Comparison of ENCODE assay signal across 8 cellular contexts in the genomic region with DNA sequence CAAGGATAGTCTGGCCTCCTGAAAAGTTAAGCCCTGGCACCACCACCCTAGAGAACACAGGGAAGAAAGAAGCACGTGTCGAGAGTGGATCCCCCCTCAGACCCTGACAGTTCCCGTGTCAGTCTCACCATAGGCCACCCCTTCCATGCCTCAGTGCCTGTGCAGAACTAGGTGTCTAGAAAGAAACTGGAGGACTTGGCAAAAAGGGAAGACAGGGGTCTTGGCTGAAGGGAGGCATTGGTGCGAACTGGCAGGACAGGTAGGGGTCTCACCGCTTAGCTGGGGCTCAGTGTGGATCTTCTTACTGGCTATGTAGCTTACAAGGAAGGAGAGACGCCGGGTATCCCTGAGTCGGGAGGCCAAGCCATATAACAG. TPM values are rescaled to one million over a fixed set of nuclear protein-coding genes. Genes with fewer than 3 reads are reported as not detected.
DNase-seq lines count a peak whose midpoint lies in the region; ATAC-seq, FAIRE-seq and TF ChIP-seq lines count a peak whose summit lies in the region.

No MANE protein-coding gene starts in this region.

- H3K27ac Mint-ChIP-seq in activated CD4-positive, alpha-beta T cell treated with anti-CD3 and anti-CD28 coated beads, Interleukin-2, amount 10 ng/mL, durations not matched to agents 24 days and 14 days, result peak overlapping the region; percentile 96

- no peaks in the 10 kb centered on the region for H3K27me3 Mint-ChIP-seq in activated CD4-positive, alpha-beta T cell treated with anti-CD3 and anti-CD28 coated beads, Interleukin-2, amount 10 ng/mL, durations not matched to agents 24 days and 14 days

- CTCF ChIA-PET in HepG2 (lab: Yijun Ruan, JAX; ENCODE audit: low intra/inter-chr PET ratio, low total read pairs), result no interaction called here

- DNase-seq in activated CD4-positive, alpha-beta T cell treated with anti-CD3 and anti-CD28 coated beads, Interleukin-2, amount 10 ng/mL, durations not matched to agents 24 days and 14 days, result no peak
- DNase-seq in activated CD4-positive, alpha-beta T cell treated with anti-CD3 and anti-CD28 coated beads, Interleukin-2, amount 50 U/mL, for 1 hour, result no peak
- no peak for DNase-seq in ascending aorta (ENCODE audit: low spot score in 2 of 2)
- DNase-seq in HepG2 (ENCODE audit: low spot score), result no peak
- no peak for DNase-seq in thoracic aorta (ENCODE audit: low spot score)
- no peak for DNase-seq in COLO668 (lab: John Stamatoyannopoulos, UW; ENCODE audit: unreplicated experiment)
- no peak for DNase-seq in KG1 (lab: John Stamatoyannopoulos, UW)

- H3K79me2 ChIP-seq in HepG2 (ENCODE audit: insufficient read depth, low read length), result peaks cover 21% of the 10 kb centered on the region

- TF ChIP-seq RAD21 in HepG2 (CRISPR knock-in tag; IDR thresholded peaks at IDR 0.05), result no peak

- ATAC-seq in HepG2, result peak; percentile 35
- no peak for ATAC-seq in thoracic aorta (ENCODE audit: insufficient number of reproducible peaks, low FRiP score, low read depth)
- no peak for ATAC-seq in HG03520 (IDR thresholded peaks at IDR 0.05; ENCODE audit: unreplicated experiment)

- TSS peak; percentile 67 for BruUV-seq in HepG2 (replicated peaks; lab: Mats Ljungman, UMichigan)

- FAIRE-seq in HepG2 (lab: Jason Lieb, UNC), result no peak

- peaks cover 18% of the 10 kb centered on the region for H3K4me1 Mint-ChIP-seq in activated CD4-positive, alpha-beta T cell treated with anti-CD3 and anti-CD28 coated beads, Interleukin-2, amount 10 ng/mL, durations not matched to agents 24 days and 14 days

- TF ChIP-seq EP300 in HepG2 (IDR thresholded peaks at IDR 0.05; ENCODE audit: low read depth in 2 of 2, low read length in 2 of 2), result no peak
- TF ChIP-seq EP300 in HepG2 (CRISPR knock-in tag; IDR thresholded peaks at IDR 0.05; ENCODE audit: borderline replicate concordance), result no peak

- no peaks in the 10 kb centered on the region for H3K9me3 Mint-ChIP-seq in activated CD4-positive, alpha-beta T cell treated with anti-CD3 and anti-CD28 coated beads, Interleukin-2, amount 10 ng/mL, durations not matched to agents 24 days and 14 days

- TF ChIP-seq POLR2A in HepG2 (IDR thresholded peaks at IDR 0.05; ENCODE audit: insufficient read depth in 1 of 2, low read depth in 2 of 2, low read length in 2 of 2), result no peak

- H3K9me3 ChIP-seq in ascending aorta, result no peaks in the 10 kb centered on the region
- H3K9me3 ChIP-seq in HepG2 (ENCODE audit: low read length), result no peaks in the 10 kb centered on the region
- H3K9me3 ChIP-seq in thoracic aorta, result no peaks in the 10 kb centered on the region

- peak overlapping the region; percentile 94 for H3K4me2 ChIP-seq in HepG2 (ENCODE audit: low read depth, low read length)

- H3K9ac ChIP-seq in HepG2 (ENCODE audit: insufficient read depth, low read depth, low read length), result peak overlapping the region; percentile 97

- peak overlapping the region; percentile 99 for H3K4me3 Mint-ChIP-seq in activated CD4-positive, alpha-beta T cell treated with anti-CD3 and anti-CD28 coated beads, Interleukin-2, amount 10 ng/mL, durations not matched to agents 24 days and 14 days

- intact Hi-C loops in activated CD4-positive, alpha-beta T cell treated with anti-CD3 and anti-CD28 coated beads, Interleukin-2, amount 10 ng/mL, durations not matched to agents 24 days and 14 days (cut with micrococcal nuclease), result loop anchor here (1.0 kb wide), 2 partner anchors 10 to 16 kb away; a partner anchor contains a TSS
- intact Hi-C loops in ascending aorta (cut with DNase I) (loop anchor here (1.0 kb wide), 1 partner anchor 10 kb away; a partner anchor contains a TSS), HepG2 (cut with micrococcal nuclease; ENCODE audit: unreplicated experiment) (loop anchor here (2.0 kb wide), 1 partner anchor 17 kb away; a partner anchor contains a TSS)

- peaks cover 16 to 20% of the 10 kb centered on the region in 2 donors for H3K4me1 ChIP-seq in ascending aorta
- peaks cover 24% of the 10 kb centered on the region for H3K4me1 ChIP-seq in HepG2 (ENCODE audit: insufficient read depth, low read length)
- H3K4me1 ChIP-seq in thoracic aorta (ENCODE audit: control insufficient read depth in 1 of 2, low read depth in 2 of 2), result peaks cover 14 to 22% of the 10 kb centered on the region in 2 donors

- peak overlapping the region; percentile 76 to 84 for H3K27ac ChIP-seq in ascending aorta
- peak overlapping the region; percentile 93 for H3K27ac ChIP-seq in HepG2 (ENCODE audit: extremely low read length, insufficient read depth, low read length)
- H3K27ac ChIP-seq in thoracic aorta, result peak overlapping the region; percentile 56 to 70

- H2AFZ ChIP-seq in HepG2 (ENCODE audit: low read length), result no peak overlapping the region

- peaks cover 47% of the 10 kb centered on the region for H3K36me3 Mint-ChIP-seq in activated CD4-positive, alpha-beta T cell treated with anti-CD3 and anti-CD28 coated beads, Interleukin-2, amount 10 ng/mL, durations not matched to agents 24 days and 14 days (ENCODE audit: low read depth)

- peaks cover 48 to 49% of the 10 kb centered on the region in 2 donors for H3K36me3 ChIP-seq in ascending aorta
- H3K36me3 ChIP-seq in HepG2 (replicated peaks in 1 of 2; ENCODE audit: control insufficient read depth in 1 of 2, insufficient read depth in 2 of 2, low read length in 2 of 2), result peaks cover 17 to 45% of the 10 kb centered on the region in 2 experiments
- peaks cover 34% of the 10 kb centered on the region for H3K36me3 ChIP-seq in thoracic aorta

- H3K4me3 ChIP-seq in ascending aorta (peak overlapping the region; percentile 91 to 99), HepG2 (replicated peaks in 1 of 3; ENCODE audit: insufficient read depth in 1 of 3, low read depth in 2 of 3, low read length in 3 of 3) (peak overlapping the region; percentile 89 to 94 (median 93)), thoracic aorta (peak overlapping the region; percentile 82)

- H4K20me1 ChIP-seq in HepG2 (ENCODE audit: insufficient read depth, low read length), result no peaks in the 10 kb centered on the region

- in situ Hi-C loops in HepG2 (cut with HindIII; ENCODE audit: extremely low pct_ligation_motif_present, low pct_unique_long_range_greater_than_20kb), result no loop called here

- no peak for TF ChIP-seq CTCF in ascending aorta (IDR thresholded peaks at IDR 0.05)
- no peak for TF ChIP-seq CTCF in HepG2 (CRISPR knock-in tag; IDR thresholded peaks at IDR 0.05)
- TF ChIP-seq CTCF in thoracic aorta (IDR thresholded peaks at IDR 0.05), result no peak

- H3K27me3 ChIP-seq in ascending aorta (no peaks in the 10 kb centered on the region), HepG2 (ENCODE audit: control insufficient read depth in 1 of 2, insufficient read depth in 2 of 2, low read length in 2 of 2) (no peaks in the 10 kb centered on the region), thoracic aorta (replicated peaks; ENCODE audit: insufficient read depth) (no peaks in the 10 kb centered on the region)

- WGBS in HepG2 (ENCODE audit: low lambda C conversion rate), result 3% methylated on average over 6 of the region's 8 CpGs

- POLR2A ChIA-PET in HepG2 (lab: Yijun Ruan, JAX), result interaction anchor here (0.6 to 10.0 kb wide), 6 partner anchors 10 to 97 kb away, joined by 3 to 91 read pairs (median 4); a partner anchor contains a TSS

RNA-seq across cellular contexts. Expression of a gene that starts 0.5 kb away (rescaled TPM):
- total RNA-seq in activated CD4-positive, alpha-beta T cell treated with anti-CD3 and anti-CD28 coated beads, Interleukin-2, amount 10 ng/mL, durations not matched to agents 24 days and 14 days, result 188 and 192 TPM in 2 replicates
- total RNA-seq in ascending aorta, result 588 TPM
- 307 and 408 TPM in 2 replicates for total RNA-seq in HepG2 (2016; rRNA removed; fragmentation: Illumina TruSeq; extraction: Trizol)
- 108 and 142 TPM in 2 replicates for total RNA-seq in HepG2 (2016; cell fraction: cytosol; rRNA removed; fragmentation: Illumina TruSeq; extraction: Trizol; ENCODE audit: low read depth)
- total RNA-seq in HepG2 (2016; cell fraction: insoluble cytoplasmic fraction; rRNA removed; fragmentation: Illumina TruSeq; extraction: Trizol), result 307 and 376 TPM in 2 replicates
- 314 and 352 TPM in 2 replicates for total RNA-seq in HepG2 (2016; cell fraction: membrane; rRNA removed; fragmentation: Illumina TruSeq; extraction: Trizol)
- 221 and 253 TPM in 2 replicates for total RNA-seq in HepG2 (2016; cell fraction: nucleus; rRNA removed; fragmentation: Illumina TruSeq; extraction: Trizol)
- polyA plus RNA-seq in HepG2 (2011; rRNA removed), result 327 and 419 TPM in 2 replicates
- 412 and 463 TPM in 2 replicates for polyA plus RNA-seq in HepG2 (2011; cell fraction: cytosol; rRNA removed)
- 959 and 1,022 TPM in 2 replicates for polyA plus RNA-seq in HepG2 (2011; cell fraction: nucleus; rRNA removed)
- 332 and 451 TPM in 2 replicates for polyA plus RNA-seq in HepG2 (2012)
- polyA plus RNA-seq in HepG2 (2016; cell fraction: cytosol; fragmentation: Illumina TruSeq; extraction: Trizol; ENCODE audit: low read depth), result 127 and 157 TPM in 2 replicates
- 340 and 376 TPM in 2 replicates for polyA plus RNA-seq in HepG2 (2016; cell fraction: insoluble cytoplasmic fraction; fragmentation: Illumina TruSeq; extraction: Trizol; ENCODE audit: low read depth)
- polyA plus RNA-seq in HepG2 (2016; cell fraction: membrane; fragmentation: Illumina TruSeq; extraction: Trizol; ENCODE audit: low read depth), result 292 and 350 TPM in 2 replicates
- polyA plus RNA-seq in HepG2 (2016; cell fraction: nucleus; fragmentation: Illumina TruSeq; extraction: Trizol; ENCODE audit: insufficient read depth, low read depth), result 430 and 462 TPM in 2 replicates
- polyA minus RNA-seq in HepG2 (2011; rRNA and poly(A)+ RNA removed; ENCODE audit: low replicate concordance), result 258 and 464 TPM in 2 replicates
- 175 and 228 TPM in 2 replicates for polyA minus RNA-seq in HepG2 (2011; cell fraction: cytosol; rRNA and poly(A)+ RNA removed)
- 194 and 201 TPM in 2 replicates for polyA minus RNA-seq in HepG2 (2011; cell fraction: nucleus; rRNA and poly(A)+ RNA removed)
- 100 to 1,000 TPM; 143 to 179 TPM for total RNA-seq in thoracic aorta

RNA-seq across cellular contexts. Expression of a gene that starts 10.2 kb away (rescaled TPM):
- total RNA-seq in activated CD4-positive, alpha-beta T cell treated with anti-CD3 and anti-CD28 coated beads, Interleukin-2, amount 10 ng/mL, durations not matched to agents 24 days and 14 days, result 138 and 152 TPM in 2 replicates
- 129 TPM for total RNA-seq in ascending aorta
- 35.5 and 52.6 TPM in 2 replicates for total RNA-seq in HepG2 (2016; rRNA removed; fragmentation: Illumina TruSeq; extraction: Trizol)
- total RNA-seq in HepG2 (2016; cell fraction: cytosol; rRNA removed; fragmentation: Illumina TruSeq; extraction: Trizol; ENCODE audit: low read depth), result 266 and 294 TPM in 2 replicates
- 33.2 and 51.7 TPM in 2 replicates for total RNA-seq in HepG2 (2016; cell fraction: insoluble cytoplasmic fraction; rRNA removed; fragmentation: Illumina TruSeq; extraction: Trizol)
- 41.6 and 44.2 TPM in 2 replicates for total RNA-seq in HepG2 (2016; cell fraction: membrane; rRNA removed; fragmentation: Illumina TruSeq; extraction: Trizol)
- total RNA-seq in HepG2 (2016; cell fraction: nucleus; rRNA removed; fragmentation: Illumina TruSeq; extraction: Trizol), result 41.5 and 47.9 TPM in 2 replicates
- polyA plus RNA-seq in HepG2 (2011; rRNA removed), result 97.3 and 102 TPM in 2 replicates
- 42.9 and 53.6 TPM in 2 replicates for polyA plus RNA-seq in HepG2 (2011; cell fraction: cytosol; rRNA removed)
- 255 and 263 TPM in 2 replicates for polyA plus RNA-seq in HepG2 (2011; cell fraction: nucleus; rRNA removed)
- 28.8 and 36.3 TPM in 2 replicates for polyA plus RNA-seq in HepG2 (2012)
- 2.6 and 2.7 TPM in 2 replicates for polyA plus RNA-seq in HepG2 (2016; cell fraction: cytosol; fragmentation: Illumina TruSeq; extraction: Trizol; ENCODE audit: low read depth)
- polyA plus RNA-seq in HepG2 (2016; cell fraction: insoluble cytoplasmic fraction; fragmentation: Illumina TruSeq; extraction: Trizol; ENCODE audit: low read depth), result 36.0 and 40.4 TPM in 2 replicates
- polyA plus RNA-seq in HepG2 (2016; cell fraction: membrane; fragmentation: Illumina TruSeq; extraction: Trizol; ENCODE audit: low read depth), result 7.9 and 8.4 TPM in 2 replicates
- 124 and 129 TPM in 2 replicates for polyA plus RNA-seq in HepG2 (2016; cell fraction: nucleus; fragmentation: Illumina TruSeq; extraction: Trizol; ENCODE audit: insufficient read depth, low read depth)
- polyA minus RNA-seq in HepG2 (2011; rRNA and poly(A)+ RNA removed; ENCODE audit: low replicate concordance), result 112 and 145 TPM in 2 replicates
- 63.6 and 68.3 TPM in 2 replicates for polyA minus RNA-seq in HepG2 (2011; cell fraction: cytosol; rRNA and poly(A)+ RNA removed)
- 49.3 and 63.3 TPM in 2 replicates for polyA minus RNA-seq in HepG2 (2011; cell fraction: nucleus; rRNA and poly(A)+ RNA removed)
- 100 to 1,000 TPM in 1 of 2 donors, 10 to 100 TPM in 1; 83.7 to 110 TPM for total RNA-seq in thoracic aorta

RNA-seq across cellular contexts. Expression of a gene that starts 16.6 kb away (rescaled TPM):
- 57.2 and 64.9 TPM in 2 replicates for total RNA-seq in activated CD4-positive, alpha-beta T cell treated with anti-CD3 and anti-CD28 coated beads, Interleukin-2, amount 10 ng/mL, durations not matched to agents 24 days and 14 days
- 37.8 TPM for total RNA-seq in ascending aorta
- total RNA-seq in HepG2 (2016; rRNA removed; fragmentation: Illumina TruSeq; extraction: Trizol), result 31.7 and 33.8 TPM in 2 replicates
- total RNA-seq in HepG2 (2016; cell fraction: cytosol; rRNA removed; fragmentation: Illumina TruSeq; extraction: Trizol; ENCODE audit: low read depth), result 3.2 and 3.3 TPM in 2 replicates
- total RNA-seq in HepG2 (2016; cell fraction: insoluble cytoplasmic fraction; rRNA removed; fragmentation: Illumina TruSeq; extraction: Trizol), result 28.9 and 29.8 TPM in 2 replicates
- total RNA-seq in HepG2 (2016; cell fraction: membrane; rRNA removed; fragmentation: Illumina TruSeq; extraction: Trizol), result 7.3 and 7.8 TPM in 2 replicates
- 30.6 and 33.3 TPM in 2 replicates for total RNA-seq in HepG2 (2016; cell fraction: nucleus; rRNA removed; fragmentation: Illumina TruSeq; extraction: Trizol)
- 28.3 and 36.6 TPM in 2 replicates for polyA plus RNA-seq in HepG2 (2011; rRNA removed)
- 20.1 and 31.8 TPM in 2 replicates for polyA plus RNA-seq in HepG2 (2011; cell fraction: cytosol; rRNA removed)
- 90.2 and 110 TPM in 2 replicates for polyA plus RNA-seq in HepG2 (2011; cell fraction: nucleus; rRNA removed)
- polyA plus RNA-seq in HepG2 (2012), result 21.9 and 23.6 TPM in 2 replicates
- polyA plus RNA-seq in HepG2 (2016; cell fraction: cytosol; fragmentation: Illumina TruSeq; extraction: Trizol; ENCODE audit: low read depth), result 0.88 and 1.7 TPM in 2 replicates
- polyA plus RNA-seq in HepG2 (2016; cell fraction: insoluble cytoplasmic fraction; fragmentation: Illumina TruSeq; extraction: Trizol; ENCODE audit: low read depth), result 19.6 and 20.4 TPM in 2 replicates
- 2.9 and 3.5 TPM in 2 replicates for polyA plus RNA-seq in HepG2 (2016; cell fraction: membrane; fragmentation: Illumina TruSeq; extraction: Trizol; ENCODE audit: low read depth)
- polyA plus RNA-seq in HepG2 (2016; cell fraction: nucleus; fragmentation: Illumina TruSeq; extraction: Trizol; ENCODE audit: insufficient read depth, low read depth), result 46.8 and 50.9 TPM in 2 replicates
- polyA minus RNA-seq in HepG2 (2011; rRNA and poly(A)+ RNA removed; ENCODE audit: low replicate concordance), result 183 and 184 TPM in 2 replicates
- polyA minus RNA-seq in HepG2 (2011; cell fraction: cytosol; rRNA and poly(A)+ RNA removed), result 23.4 and 29.4 TPM in 2 replicates
- polyA minus RNA-seq in HepG2 (2011; cell fraction: nucleus; rRNA and poly(A)+ RNA removed), result 26.7 and 30.1 TPM in 2 replicates
- total RNA-seq in thoracic aorta, result 10 to 100 TPM; 56.3 to 62.5 TPM

RNA-seq across cellular contexts. Expression of a gene that starts 28.8 kb away (rescaled TPM):
- total RNA-seq in activated CD4-positive, alpha-beta T cell treated with anti-CD3 and anti-CD28 coated beads, Interleukin-2, amount 10 ng/mL, durations not matched to agents 24 days and 14 days, result not detected in 2 replicates
- total RNA-seq in ascending aorta (1,772 TPM), HepG2 (2016; rRNA removed; fragmentation: Illumina TruSeq; extraction: Trizol) (67.9 and 208 TPM in 2 replicates), thoracic aorta (100 to 1,000 TPM; 764 to 806 TPM)
- 13.5 and 15.2 TPM in 2 replicates for total RNA-seq in HepG2 (2016; cell fraction: cytosol; rRNA removed; fragmentation: Illumina TruSeq; extraction: Trizol; ENCODE audit: low read depth)
- 56.7 and 217 TPM in 2 replicates for total RNA-seq in HepG2 (2016; cell fraction: insoluble cytoplasmic fraction; rRNA removed; fragmentation: Illumina TruSeq; extraction: Trizol)
- 16.6 and 17.9 TPM in 2 replicates for total RNA-seq in HepG2 (2016; cell fraction: membrane; rRNA removed; fragmentation: Illumina TruSeq; extraction: Trizol)
- 198 and 230 TPM in 2 replicates for total RNA-seq in HepG2 (2016; cell fraction: nucleus; rRNA removed; fragmentation: Illumina TruSeq; extraction: Trizol)
- polyA plus RNA-seq in HepG2 (2011; rRNA removed), result 443 and 619 TPM in 2 replicates
- polyA plus RNA-seq in HepG2 (2011; cell fraction: cytosol; rRNA removed), result 165 and 171 TPM in 2 replicates
- polyA plus RNA-seq in HepG2 (2011; cell fraction: nucleus; rRNA removed), result 2,056 and 2,231 TPM in 2 replicates
- 234 and 362 TPM in 2 replicates for polyA plus RNA-seq in HepG2 (2012)
- polyA plus RNA-seq in HepG2 (2016; cell fraction: cytosol; fragmentation: Illumina TruSeq; extraction: Trizol; ENCODE audit: low read depth), result 7.4 and 10.4 TPM in 2 replicates
- 45.9 and 61.9 TPM in 2 replicates for polyA plus RNA-seq in HepG2 (2016; cell fraction: insoluble cytoplasmic fraction; fragmentation: Illumina TruSeq; extraction: Trizol; ENCODE audit: low read depth)
- polyA plus RNA-seq in HepG2 (2016; cell fraction: membrane; fragmentation: Illumina TruSeq; extraction: Trizol; ENCODE audit: low read depth), result 9.9 and 13.5 TPM in 2 replicates
- 423 and 430 TPM in 2 replicates for polyA plus RNA-seq in HepG2 (2016; cell fraction: nucleus; fragmentation: Illumina TruSeq; extraction: Trizol; ENCODE audit: insufficient read depth, low read depth)
- 13.3 and 724 TPM in 2 replicates for polyA minus RNA-seq in HepG2 (2011; rRNA and poly(A)+ RNA removed; ENCODE audit: low replicate concordance)
- 108 and 211 TPM in 2 replicates for polyA minus RNA-seq in HepG2 (2011; cell fraction: cytosol; rRNA and poly(A)+ RNA removed)
- polyA minus RNA-seq in HepG2 (2011; cell fraction: nucleus; rRNA and poly(A)+ RNA removed), result 147 and 217 TPM in 2 replicates
